Comparison of ENCODE assay signal across 9 cellular contexts in genomic region chr7:2299853-2300512, GRCh38. TPM values are rescaled to one million over a fixed set of nuclear protein-coding genes. Genes with fewer than 3 reads are reported as not detected.
DNase-seq lines count a peak whose midpoint lies in the region; ATAC-seq and TF ChIP-seq lines count a peak whose summit lies in the region.
"Had no signal": no experiment of that assay in that cellular context is flagged by ENCODE, and none has a peak within 500 bp of the region (broad histone marks: within the 10 kb centered on the region; RNA-seq: fewer than 3 reads in every experiment).

No MANE protein-coding gene starts in this region.

- H3K27me3 ChIP-seq in CD8-positive, alpha-beta memory T cell (ENCODE audit: insufficient read depth, low read length, poor library complexity, severe bottlenecking): no peaks in the 10 kb centered on the region
- H3K27me3 ChIP-seq in HUES64 (ENCODE audit: insufficient read depth, low read length) (no peaks in the 10 kb centered on the region), testis (no peaks in the 10 kb centered on the region)

- intact Hi-C loops in dendritic cell treated with granulocyte-macrophage colony-stimulating factor and Interleukin-4, amounts not matched to agents 40 ng/mL and 50 ng/mL, for 4 days (cut with micrococcal nuclease): loop anchor here (1.0 to 5.0 kb wide), 2 partner anchors 7 to 53 kb away; no protein-coding TSS in a partner anchor
- intact Hi-C loops in testis (cut with DNase I; ENCODE audit: low total_unique reads): no loop called here

- no peak for DNase-seq in CD8-positive, alpha-beta memory T cell
- peak; percentile 23 for DNase-seq in retina
- no peak for DNase-seq in DMS53 treated with DMSO at 0.1 percent for 48 hours (lab: John Stamatoyannopoulos, UW; ENCODE audit: unreplicated experiment)
- no peak for DNase-seq in cortex of kidney (lab: John Stamatoyannopoulos, UW)
- no peak for DNase-seq in testis
- DNase-seq: Caco-2 had no signal

- H3K4me1 ChIP-seq in CD8-positive, alpha-beta memory T cell (ENCODE audit: insufficient read depth, low read length): no peaks in the 10 kb centered on the region
- peaks cover 22% of the 10 kb centered on the region; the same call in 1 of the 2 replicates for H3K4me1 ChIP-seq in HUES64 (ENCODE audit: insufficient read depth, low read length)
- H3K4me1 ChIP-seq in testis: peaks cover 4% of the 10 kb centered on the region

- no peak for TF ChIP-seq CTCF in testis (IDR thresholded peaks at IDR 0.05)

- no peak overlapping the region for H3K4me3 ChIP-seq in CD8-positive, alpha-beta memory T cell (ENCODE audit: low read length)
- H3K4me3 ChIP-seq in HUES64 (ENCODE audit: low read length) (no peak overlapping the region), testis (no peak overlapping the region)

- no peaks in the 10 kb centered on the region for H3K27me3 Mint-ChIP-seq in CD8-positive, alpha-beta memory T cell
- H3K27me3 Mint-ChIP-seq in dendritic cell treated with granulocyte-macrophage colony-stimulating factor and Interleukin-4, amounts not matched to agents 40 ng/mL and 50 ng/mL, for 4 days: no peaks in the 10 kb centered on the region

- no peaks in the 10 kb centered on the region for H3K9me3 ChIP-seq in CD8-positive, alpha-beta memory T cell (ENCODE audit: low read length)
- H3K9me3 ChIP-seq in HUES64 (ENCODE audit: insufficient read depth, low read depth, low read length) (no peaks in the 10 kb centered on the region), testis (no peaks in the 10 kb centered on the region)
- H3K9me3 ChIP-seq: Caco-2 had no signal

- no peak overlapping the region for H3K4me3 Mint-ChIP-seq in CD8-positive, alpha-beta memory T cell
- peak overlapping the region; percentile 69 for H3K4me3 Mint-ChIP-seq in dendritic cell treated with granulocyte-macrophage colony-stimulating factor and Interleukin-4, amounts not matched to agents 40 ng/mL and 50 ng/mL, for 4 days

- H3K36me3 Mint-ChIP-seq in CD8-positive, alpha-beta memory T cell: no peaks in the 10 kb centered on the region
- peaks cover 88% of the 10 kb centered on the region for H3K36me3 Mint-ChIP-seq in dendritic cell treated with granulocyte-macrophage colony-stimulating factor and Interleukin-4, amounts not matched to agents 40 ng/mL and 50 ng/mL, for 4 days (ENCODE audit: low read depth)

- no peaks in the 10 kb centered on the region for H3K9me3 Mint-ChIP-seq in CD8-positive, alpha-beta memory T cell
- H3K9me3 Mint-ChIP-seq in dendritic cell treated with granulocyte-macrophage colony-stimulating factor and Interleukin-4, amounts not matched to agents 40 ng/mL and 50 ng/mL, for 4 days: no peaks in the 10 kb centered on the region

- peak overlapping the region in 2 of 8 donors; percentile 41 to 93 for H3K27ac Mint-ChIP-seq in CD8-positive, alpha-beta memory T cell
- peak overlapping the region; percentile 82 for H3K27ac Mint-ChIP-seq in dendritic cell treated with granulocyte-macrophage colony-stimulating factor and Interleukin-4, amounts not matched to agents 40 ng/mL and 50 ng/mL, for 4 days

- whole genome bisulfite sequencing in HUES64: 95% methylated on average over 9 of the region's 9 CpGs
- 63 to 78% methylated on average over 9 of the region's 9 CpGs for WGBS in testis, 2 donors

- TF ChIP-seq POLR2A in testis (IDR thresholded peaks at IDR 0.05): no peak

- CTCF ChIA-PET in CD8-positive, alpha-beta memory T cell (lab: Charles Lee): no interaction called here

- no peak for ATAC-seq in HG02884 (IDR thresholded peaks at IDR 0.05; ENCODE audit: unreplicated experiment)

- H3K9ac ChIP-seq in HUES64 (ENCODE audit: low read depth, low read length): no peak overlapping the region

- POLR2A ChIA-PET in CD8-positive, alpha-beta memory T cell (lab: Charles Lee): no interaction called here

- peak overlapping the region; percentile 51 for H3K27ac ChIP-seq in CD8-positive, alpha-beta memory T cell (ENCODE audit: low read depth, low read length)
- H3K27ac ChIP-seq in HUES64 (ENCODE audit: low read depth, low read length) (peak overlapping the region; percentile 93; the same call in 1 of the 2 replicates), testis (peak overlapping the region in 1 of 2 donors; percentile 73)

- peaks cover 3 to 4% (median 4%) of the 10 kb centered on the region in 3 donors for H3K4me1 Mint-ChIP-seq in CD8-positive, alpha-beta memory T cell
- peaks cover 87% of the 10 kb centered on the region for H3K4me1 Mint-ChIP-seq in dendritic cell treated with granulocyte-macrophage colony-stimulating factor and Interleukin-4, amounts not matched to agents 40 ng/mL and 50 ng/mL, for 4 days (ENCODE audit: low read depth)

- H3K36me3 ChIP-seq in CD8-positive, alpha-beta memory T cell (ENCODE audit: insufficient read depth, low read length): no peaks in the 10 kb centered on the region
- H3K36me3 ChIP-seq in HUES64 (ENCODE audit: insufficient read depth, low read length): no peaks in the 10 kb centered on the region
- no peaks in the 10 kb centered on the region for H3K36me3 ChIP-seq in testis (ENCODE audit: low read depth, missing control alignments)

RNA-seq across cellular contexts. Expression of gene SNX8, which starts 14.3 kb away (rescaled TPM):
- 10 to 100 TPM; 40.3 to 42.3 TPM for total RNA-seq in CD8-positive, alpha-beta memory T cell
- polyA plus RNA-seq in CD8-positive, alpha-beta memory T cell: 6.5 TPM
- polyA plus RNA-seq in HUES64 (2013, experiment 1 of 2): 29.7 TPM
- polyA plus RNA-seq in HUES64 (2013, experiment 2 of 2): 31.8 TPM
- total RNA-seq in testis: 10 to 100 TPM; 50.9 to 66.8 TPM
- 90.8 TPM for polyA plus RNA-seq in testis (ENCODE audit: insufficient read depth, low read depth, low replicate concordance)

RNA-seq across cellular contexts. Expression of gene EIF3B, which starts 54.6 kb away (rescaled TPM):
- total RNA-seq in CD8-positive, alpha-beta memory T cell: 100 to 1,000 TPM; 284 to 293 TPM
- 129 TPM for polyA plus RNA-seq in CD8-positive, alpha-beta memory T cell
- polyA plus RNA-seq in HUES64 (2013, experiment 1 of 2): 220 TPM
- polyA plus RNA-seq in HUES64 (2013, experiment 2 of 2): 196 TPM
- total RNA-seq in testis: 100 to 1,000 TPM; 237 to 263 TPM
- polyA plus RNA-seq in testis (ENCODE audit: insufficient read depth, low read depth, low replicate concordance): 165 TPM

RNA-seq across cellular contexts. Expression of gene NUDT1, which starts 58.0 kb away (rescaled TPM):
- 10 to 100 TPM; 83.1 to 89.8 TPM for total RNA-seq in CD8-positive, alpha-beta memory T cell
- polyA plus RNA-seq in CD8-positive, alpha-beta memory T cell: 52.7 TPM
- polyA plus RNA-seq in HUES64 (2013, experiment 1 of 2): 67.1 TPM
- polyA plus RNA-seq in HUES64 (2013, experiment 2 of 2): 70.0 TPM
- total RNA-seq in testis: 10 to 100 TPM; 27.5 to 39.4 TPM
- polyA plus RNA-seq in testis (ENCODE audit: insufficient read depth, low read depth, low replicate concordance): 68.0 TPM

RNA-seq across cellular contexts. Expression of gene MRM2, which starts 58.0 kb away (rescaled TPM):
- total RNA-seq in CD8-positive, alpha-beta memory T cell: 10 to 100 TPM; 51.6 to 54.2 TPM
- polyA plus RNA-seq in CD8-positive, alpha-beta memory T cell: 35.6 TPM
- 44.4 TPM for polyA plus RNA-seq in HUES64 (2013, experiment 1 of 2)
- polyA plus RNA-seq in HUES64 (2013, experiment 2 of 2): 39.4 TPM
- total RNA-seq in testis: 10 to 100 TPM; 18.1 to 20.5 TPM
- polyA plus RNA-seq in testis (ENCODE audit: insufficient read depth, low read depth, low replicate concordance): 31.2 TPM
